Comparison of ENCODE assay signal across 40 cellular contexts in the genomic region with DNA sequence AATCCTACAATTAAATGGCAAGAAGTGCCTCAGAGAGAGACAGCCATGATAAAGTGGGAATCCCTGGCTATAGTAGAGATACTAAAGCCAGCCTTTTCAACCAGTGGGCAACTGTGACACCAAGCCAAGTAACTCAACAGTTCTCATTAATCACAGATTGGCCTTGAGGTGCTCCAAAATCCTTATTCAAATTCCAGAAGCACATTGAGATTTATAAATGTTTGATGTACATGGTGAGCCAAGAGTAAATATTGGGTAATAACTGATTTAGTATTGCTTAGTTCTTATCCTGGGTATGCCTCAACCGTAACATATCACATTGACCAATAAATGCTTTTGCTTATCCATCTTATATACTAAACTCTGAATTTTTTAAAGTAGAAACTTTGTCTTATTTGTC. TPM values are rescaled to one million over a fixed set of nuclear protein-coding genes. Genes with fewer than 3 reads are reported as not detected.
"Had no signal": no experiment of that assay in that cellular context is flagged by ENCODE, and none has a peak within 500 bp of the region (broad histone marks: within the 10 kb centered on the region; RNA-seq: fewer than 3 reads in every experiment).

No MANE protein-coding gene starts in this region.

- H3K9me3 ChIP-seq: body of pancreas, breast epithelium had no signal

- H3K4me3 ChIP-seq: body of pancreas, breast epithelium had no signal

- H3K4me3 Mint-ChIP-seq: activated B cell treated with CpG ODN at 0.5 μM for 24 hours; activated CD4-positive, alpha-beta memory T cell treated with anti-CD3 and anti-CD28 coated beads for 36 hours; activated CD4-positive, alpha-beta T cell treated with anti-CD3 and anti-CD28 coated beads, Interleukin-2, amount 10 ng/mL, durations not matched to agents 24 days and 14 days; activated CD8-positive, alpha-beta T cell treated with anti-CD3 and anti-CD28 coated beads for 36 hours; activated naive CD4-positive, alpha-beta T cell treated with anti-CD3 and anti-CD28 coated beads, Interleukin-2, amount 10 ng/mL, durations not matched to agents 7 days and 5 days; activated naive CD4-positive, alpha-beta T cell treated with anti-CD3 and anti-CD28 coated beads, Interleukin-2, amount 50 U/mL, for 24 hours; activated naive CD8-positive, alpha-beta T cell; activated naive CD8-positive, alpha-beta T cell treated with anti-CD3 and anti-CD28 coated beads, Interleukin-2, amount 10 ng/mL, durations not matched to agents 7 days and 5 days; activated naive CD8-positive, alpha-beta T cell treated with anti-CD3 and anti-CD28 coated beads, Interleukin-2, amount 50 U/mL, for 24 hours; activated T-cell treated with anti-CD3 and anti-CD28 coated beads, Interleukin-2, amount 50 U/mL, for 4 hours; activated T-cell treated with anti-CD3 and anti-CD28 coated beads, Interleukin-2, amount 50 U/mL, for 72 hours; activated T-helper 1 cell treated with anti-CD3 and anti-CD28 coated beads, Interleukin-12 subunit alpha, Interleukin-12 subunit beta, Interleukin-2, Interleukin-4 antibody, amounts not matched to agents 30 ng/mL and 10 ng/mL and 1 ng/mL, durations not matched to agents 14 hours and 24 hours and 36 hours; T-helper 1 cell treated with Interleukin-12 subunit alpha and Interleukin-12 subunit beta and Interleukin-4 antibody, amounts not matched to agents 30 μg/mL and 1 μg/mL, for 36 hours; T-helper 2 cell treated with Interferon-gamma antibody and Interleukin-4, amounts not matched to agents 5 μg/mL and 100 μg/mL, for 36 hours had no signal

- H3K27me3 ChIP-seq: body of pancreas, brain microvascular endothelial cell, breast epithelium had no signal

- H3K36me3 ChIP-seq: brain microvascular endothelial cell, breast epithelium had no signal

- H3K4me1 ChIP-seq: body of pancreas, breast epithelium had no signal

- DNase-seq: activated B cell treated with CpG ODN at 0.5 μM for 24 hours; activated CD4-positive, alpha-beta memory T cell treated with anti-CD3 and anti-CD28 coated beads for 36 hours; activated CD4-positive, alpha-beta T cell treated with anti-CD3 and anti-CD28 coated beads for 4 hours; activated CD4-positive, alpha-beta T cell treated with anti-CD3 and anti-CD28 coated beads, Interleukin-2, amount 10 ng/mL, durations not matched to agents 24 days and 14 days; activated CD4-positive, alpha-beta T cell treated with anti-CD3 and anti-CD28 coated beads, Interleukin-2, amount 50 U/mL, for 1 hour; activated CD4-positive, alpha-beta T cell treated with anti-CD3 and anti-CD28 coated beads, Interleukin-2, amount 50 U/mL, for 4 hours; activated CD4-positive, CD25-positive, alpha-beta regulatory T cell treated with anti-CD3 and anti-CD28 coated beads, Interleukin-2, amount 50 U/mL, for 72 hours; activated CD8-positive, alpha-beta memory T cell treated with anti-CD3 and anti-CD28 coated beads, Interleukin-2, amount 50 U/mL, for 4 hours; activated CD8-positive, alpha-beta T cell treated with anti-CD3 and anti-CD28 coated beads for 36 hours; activated effector memory CD4-positive, alpha-beta T cell treated with Interleukin-2 at 50 U/mL for 16 hours; activated gamma-delta T cell; activated naive CD4-positive, alpha-beta T cell treated with anti-CD3 and anti-CD28 coated beads, Interleukin-2, amount 10 ng/mL, durations not matched to agents 7 days and 5 days; activated naive CD4-positive, alpha-beta T cell treated with Interleukin-2 at 50 U/mL for 16 hours; activated naive CD8-positive, alpha-beta T cell treated with anti-CD3 and anti-CD28 coated beads, Interleukin-2, amount 10 ng/mL, durations not matched to agents 7 days and 5 days; activated naive CD8-positive, alpha-beta T cell treated with anti-CD3 and anti-CD28 coated beads, Interleukin-2, amount 50 U/mL, for 24 hours; activated T-cell treated with anti-CD3 and anti-CD28 coated beads for 4 hours; activated T-cell treated with anti-CD3 and anti-CD28 coated beads, Interleukin-2, amount 50 U/mL, for 1 hour; activated T-cell treated with anti-CD3 and anti-CD28 coated beads, Interleukin-2, amount 50 U/mL, for 4 hours; activated T-cell treated with anti-CD3 and anti-CD28 coated beads, Interleukin-2, amount 50 U/mL, for 72 hours; amniotic stem cell; aorta; body of pancreas; brain microvascular endothelial cell; central memory CD4-positive, alpha-beta T cell; T-helper 1 cell; T-helper 2 cell; T-helper 9 cell had no signal

- H3K9me3 Mint-ChIP-seq: activated B cell treated with CpG ODN at 0.5 μM for 24 hours; activated CD4-positive, alpha-beta memory T cell treated with anti-CD3 and anti-CD28 coated beads for 36 hours; activated CD4-positive, alpha-beta T cell treated with anti-CD3 and anti-CD28 coated beads, Interleukin-2, amount 10 ng/mL, durations not matched to agents 24 days and 14 days; activated CD8-positive, alpha-beta T cell treated with anti-CD3 and anti-CD28 coated beads for 36 hours; activated naive CD4-positive, alpha-beta T cell treated with anti-CD3 and anti-CD28 coated beads, Interleukin-2, amount 10 ng/mL, durations not matched to agents 7 days and 5 days; activated naive CD4-positive, alpha-beta T cell treated with anti-CD3 and anti-CD28 coated beads, Interleukin-2, amount 50 U/mL, for 24 hours; activated naive CD8-positive, alpha-beta T cell treated with anti-CD3 and anti-CD28 coated beads, Interleukin-2, amount 10 ng/mL, durations not matched to agents 7 days and 5 days; activated naive CD8-positive, alpha-beta T cell treated with anti-CD3 and anti-CD28 coated beads, Interleukin-2, amount 50 U/mL, for 24 hours; activated T-cell treated with anti-CD3 and anti-CD28 coated beads, Interleukin-2, amount 50 U/mL, for 4 hours; activated T-helper 1 cell treated with anti-CD3 and anti-CD28 coated beads, Interleukin-12 subunit alpha, Interleukin-12 subunit beta, Interleukin-2, Interleukin-4 antibody, amounts not matched to agents 30 ng/mL and 10 ng/mL and 1 ng/mL, durations not matched to agents 14 hours and 24 hours and 36 hours; activated T-helper 2 cell treated with anti-CD3 and anti-CD28 coated beads, Interferon-gamma antibody, Interleukin-2, Interleukin-4, amounts not matched to agents 10 μg/mL and 5 μg/mL and 100 μg/mL, durations not matched to agents 14 hours and 24 hours and 36 hours; T-helper 1 cell treated with Interleukin-12 subunit alpha and Interleukin-12 subunit beta and Interleukin-4 antibody, amounts not matched to agents 30 μg/mL and 1 μg/mL, for 36 hours; T-helper 2 cell treated with Interferon-gamma antibody and Interleukin-4, amounts not matched to agents 5 μg/mL and 100 μg/mL, for 36 hours had no signal

- H3K27ac ChIP-seq: body of pancreas, brain microvascular endothelial cell, breast epithelium, VCaP had no signal

- ATAC-seq: activated CD8-positive, alpha-beta T cell treated with anti-CD3 and anti-CD28 coated beads for 36 hours; activated naive CD8-positive, alpha-beta T cell treated with anti-CD3 and anti-CD28 coated beads, Interleukin-2, amount 50 U/mL, for 24 hours; activated T-cell treated with anti-CD3 and anti-CD28 coated beads, Interleukin-2, amount 50 U/mL, for 4 hours; activated T-cell treated with anti-CD3 and anti-CD28 coated beads, Interleukin-2, amount 50 U/mL, for 72 hours; body of pancreas had no signal

- H3K27ac Mint-ChIP-seq: activated B cell treated with CpG ODN at 0.5 μM for 24 hours; activated CD4-positive, alpha-beta memory T cell treated with anti-CD3 and anti-CD28 coated beads for 36 hours; activated CD4-positive, alpha-beta T cell treated with anti-CD3 and anti-CD28 coated beads, Interleukin-2, amount 10 ng/mL, durations not matched to agents 24 days and 14 days; activated CD8-positive, alpha-beta T cell treated with anti-CD3 and anti-CD28 coated beads for 36 hours; activated naive CD4-positive, alpha-beta T cell treated with anti-CD3 and anti-CD28 coated beads, Interleukin-2, amount 10 ng/mL, durations not matched to agents 7 days and 5 days; activated naive CD8-positive, alpha-beta T cell; activated naive CD8-positive, alpha-beta T cell treated with anti-CD3 and anti-CD28 coated beads, Interleukin-2, amount 10 ng/mL, durations not matched to agents 7 days and 5 days; activated naive CD8-positive, alpha-beta T cell treated with anti-CD3 and anti-CD28 coated beads, Interleukin-2, amount 50 U/mL, for 24 hours; activated T-cell treated with anti-CD3 and anti-CD28 coated beads, Interleukin-2, amount 50 U/mL, for 72 hours; activated T-helper 1 cell treated with anti-CD3 and anti-CD28 coated beads, Interleukin-12 subunit alpha, Interleukin-12 subunit beta, Interleukin-2, Interleukin-4 antibody, amounts not matched to agents 30 ng/mL and 10 ng/mL and 1 ng/mL, durations not matched to agents 14 hours and 24 hours and 36 hours; activated T-helper 2 cell treated with anti-CD3 and anti-CD28 coated beads, Interferon-gamma antibody, Interleukin-2, Interleukin-4, amounts not matched to agents 10 μg/mL and 5 μg/mL and 100 μg/mL, durations not matched to agents 14 hours and 24 hours and 36 hours; T-helper 1 cell treated with Interleukin-12 subunit alpha and Interleukin-12 subunit beta and Interleukin-4 antibody, amounts not matched to agents 30 μg/mL and 1 μg/mL, for 36 hours; T-helper 2 cell treated with Interferon-gamma antibody and Interleukin-4, amounts not matched to agents 5 μg/mL and 100 μg/mL, for 36 hours had no signal

- H3K27me3 Mint-ChIP-seq: activated naive CD4-positive, alpha-beta T cell treated with anti-CD3 and anti-CD28 coated beads, Interleukin-2, amount 10 ng/mL, durations not matched to agents 7 days and 5 days; activated naive CD8-positive, alpha-beta T cell treated with anti-CD3 and anti-CD28 coated beads, Interleukin-2, amount 50 U/mL, for 24 hours had no signal

- H3K36me3 Mint-ChIP-seq: activated CD4-positive, alpha-beta memory T cell treated with anti-CD3 and anti-CD28 coated beads for 36 hours; activated naive CD4-positive, alpha-beta T cell treated with anti-CD3 and anti-CD28 coated beads, Interleukin-2, amount 10 ng/mL, durations not matched to agents 7 days and 5 days; activated naive CD4-positive, alpha-beta T cell treated with anti-CD3 and anti-CD28 coated beads, Interleukin-2, amount 50 U/mL, for 24 hours; activated naive CD8-positive, alpha-beta T cell; activated naive CD8-positive, alpha-beta T cell treated with anti-CD3 and anti-CD28 coated beads, Interleukin-2, amount 10 ng/mL, durations not matched to agents 7 days and 5 days had no signal

- H3K4me1 Mint-ChIP-seq: activated B cell treated with CpG ODN at 0.5 μM for 24 hours; activated CD4-positive, alpha-beta T cell treated with anti-CD3 and anti-CD28 coated beads, Interleukin-2, amount 10 ng/mL, durations not matched to agents 24 days and 14 days; activated naive CD4-positive, alpha-beta T cell treated with anti-CD3 and anti-CD28 coated beads, Interleukin-2, amount 10 ng/mL, durations not matched to agents 7 days and 5 days; activated naive CD4-positive, alpha-beta T cell treated with anti-CD3 and anti-CD28 coated beads, Interleukin-2, amount 50 U/mL, for 24 hours; activated naive CD8-positive, alpha-beta T cell treated with anti-CD3 and anti-CD28 coated beads, Interleukin-2, amount 10 ng/mL, durations not matched to agents 7 days and 5 days; activated naive CD8-positive, alpha-beta T cell treated with anti-CD3 and anti-CD28 coated beads, Interleukin-2, amount 50 U/mL, for 24 hours had no signal

RNA-seq across cellular contexts. Expression of a gene that starts 17.1 kb away (rescaled TPM):
- total RNA-seq: activated B cell treated with CpG ODN at 0.5 μM for 24 hours; activated CD4-positive, alpha-beta memory T cell treated with anti-CD3 and anti-CD28 coated beads for 36 hours; activated CD4-positive, alpha-beta T cell treated with anti-CD3 and anti-CD28 coated beads, Interleukin-2, amount 10 ng/mL, durations not matched to agents 24 days and 14 days; activated CD8-positive, alpha-beta memory T cell treated with anti-CD3 and anti-CD28 coated beads for 36 hours; activated CD8-positive, alpha-beta T cell treated with anti-CD3 and anti-CD28 coated beads for 36 hours; activated naive CD8-positive, alpha-beta T cell treated with anti-CD3 and anti-CD28 coated beads, Interleukin-2, amount 10 ng/mL, durations not matched to agents 7 days and 5 days; activated T-cell treated with anti-CD3 and anti-CD28 coated beads, Interleukin-2, amount 50 U/mL, for 4 hours; activated T-cell treated with anti-CD3 and anti-CD28 coated beads, Interleukin-2, amount 50 U/mL, for 72 hours; activated T-helper 1 cell treated with anti-CD3 and anti-CD28 coated beads, Interleukin-12 subunit alpha, Interleukin-12 subunit beta, Interleukin-2, Interleukin-4 antibody, amounts not matched to agents 30 ng/mL and 10 ng/mL and 1 ng/mL, durations not matched to agents 14 hours and 24 hours and 36 hours; activated T-helper 2 cell treated with anti-CD3 and anti-CD28 coated beads, Interferon-gamma antibody, Interleukin-2, Interleukin-4, amounts not matched to agents 10 μg/mL and 5 μg/mL and 100 μg/mL, durations not matched to agents 14 hours and 24 hours and 36 hours; aorta; astrocyte; body of pancreas; cardiac septum; cerebellum had no signal
- polyA plus RNA-seq: adipose tissue, aorta had no signal

RNA-seq across cellular contexts. Expression of a gene that starts 29.3 kb away (rescaled TPM):
- total RNA-seq: activated B cell treated with CpG ODN at 0.5 μM for 24 hours; activated CD4-positive, alpha-beta memory T cell treated with anti-CD3 and anti-CD28 coated beads for 36 hours; activated CD4-positive, alpha-beta T cell treated with anti-CD3 and anti-CD28 coated beads, Interleukin-2, amount 10 ng/mL, durations not matched to agents 24 days and 14 days; activated CD8-positive, alpha-beta memory T cell treated with anti-CD3 and anti-CD28 coated beads for 36 hours; activated CD8-positive, alpha-beta T cell treated with anti-CD3 and anti-CD28 coated beads for 36 hours; activated naive CD8-positive, alpha-beta T cell treated with anti-CD3 and anti-CD28 coated beads, Interleukin-2, amount 10 ng/mL, durations not matched to agents 7 days and 5 days; activated T-cell treated with anti-CD3 and anti-CD28 coated beads, Interleukin-2, amount 50 U/mL, for 72 hours; activated T-helper 1 cell treated with anti-CD3 and anti-CD28 coated beads, Interleukin-12 subunit alpha, Interleukin-12 subunit beta, Interleukin-2, Interleukin-4 antibody, amounts not matched to agents 30 ng/mL and 10 ng/mL and 1 ng/mL, durations not matched to agents 14 hours and 24 hours and 36 hours; activated T-helper 2 cell treated with anti-CD3 and anti-CD28 coated beads, Interferon-gamma antibody, Interleukin-2, Interleukin-4, amounts not matched to agents 10 μg/mL and 5 μg/mL and 100 μg/mL, durations not matched to agents 14 hours and 24 hours and 36 hours; astrocyte; body of pancreas; breast epithelium; cardiac septum; cerebellum had no signal
